ENCODE assay signal across 27 cellular contexts in the genomic region with DNA sequence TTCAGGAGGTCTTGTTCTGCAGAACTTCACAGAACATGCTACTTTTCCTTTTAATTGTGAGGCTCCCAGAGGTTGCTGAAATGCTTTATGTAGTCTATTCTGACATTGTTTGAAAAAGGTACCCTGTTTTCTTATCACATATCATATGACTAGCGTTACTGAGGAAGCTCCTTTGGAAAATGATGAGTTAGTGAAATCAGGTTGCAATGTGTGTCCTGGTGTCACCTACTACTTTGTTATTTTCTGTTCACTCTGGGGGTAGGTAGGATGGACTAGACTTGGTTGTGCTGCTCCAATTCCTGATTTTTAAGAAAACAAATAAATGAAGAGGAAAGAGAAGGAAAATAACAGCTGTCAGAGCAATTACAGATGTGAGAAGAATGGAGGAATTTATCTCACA.
DNase-seq lines count a peak whose midpoint lies in the region; ATAC-seq, FAIRE-seq and TF ChIP-seq lines count a peak whose summit lies in the region.
"Had no signal": no experiment of that assay in that cellular context is flagged by ENCODE, and none has a peak within 500 bp of the region (broad histone marks: within the 10 kb centered on the region; RNA-seq: fewer than 3 reads in every experiment).

No MANE protein-coding gene starts in this region.

- H4K20me1 ChIP-seq in HepG2 (ENCODE audit: insufficient read depth, low read length), result no peaks in the 10 kb centered on the region
- no peaks in the 10 kb centered on the region for H4K20me1 ChIP-seq in K562 (replicated peaks; ENCODE audit: control insufficient read depth, insufficient read depth, low read length)
- H4K20me1 ChIP-seq in hepatocyte (ENCODE audit: insufficient read depth, poor library complexity, severe bottlenecking), result no peaks in the 10 kb centered on the region
- H4K20me1 ChIP-seq: BLaER1 had no signal

- H3K9ac ChIP-seq in HepG2 (ENCODE audit: insufficient read depth, low read depth, low read length) (no peak overlapping the region), K562 (ENCODE audit: insufficient read depth in 1 of 2, low read depth in 2 of 2, low read length in 2 of 2) (no peak overlapping the region), parathyroid adenoma (no peak overlapping the region)
- H3K9ac ChIP-seq: BLaER1 had no signal

- no peaks in the 10 kb centered on the region for H3K9me3 ChIP-seq in HepG2 (ENCODE audit: low read length)
- no peaks in the 10 kb centered on the region for H3K9me3 ChIP-seq in right lobe of liver
- H3K9me3 ChIP-seq in K562 (replicated peaks; ENCODE audit: control insufficient read depth, insufficient read depth, low read depth, low read length), result no peaks in the 10 kb centered on the region
- no peaks in the 10 kb centered on the region for H3K9me3 ChIP-seq in hepatocyte (ENCODE audit: low read depth)
- no peaks in the 10 kb centered on the region for H3K9me3 ChIP-seq in parathyroid adenoma (ENCODE audit: control insufficient read depth, low read length)
- H3K9me3 ChIP-seq: BE2C, BLaER1 had no signal

- FAIRE-seq in HepG2 (lab: Jason Lieb, UNC) (no peak), K562 (lab: Jason Lieb, UNC) (no peak)
- FAIRE-seq: GM12878, GM12892, GM18507 had no signal

- CTCF ChIA-PET in HepG2 (lab: Yijun Ruan, JAX; ENCODE audit: low intra/inter-chr PET ratio, low total read pairs), result no interaction called here
- CTCF ChIA-PET in K562 (lab: Yijun Ruan, JAX; ENCODE audit: low intra/inter-chr PET ratio), result no interaction called here

- TF ChIP-seq CTCF in HepG2 (CRISPR knock-in tag; IDR thresholded peaks at IDR 0.05) (no peak), right lobe of liver (IDR thresholded peaks at IDR 0.05) (no peak), K562 (IDR thresholded peaks at IDR 0.05 in 2 of 3, conservative IDR thresholded peaks at IDR 0.05 in 1 of 3; ENCODE audit: insufficient read depth in 2 of 3, low read depth in 1 of 3, low read length in 3 of 3) (no peak), hepatocyte (IDR thresholded peaks at IDR 0.05; ENCODE audit: poor library complexity) (no peak), parathyroid adenoma (IDR thresholded peaks at IDR 0.05) (no peak)

- H3K36me3 ChIP-seq in HepG2 (replicated peaks in 1 of 2; ENCODE audit: control insufficient read depth in 1 of 2, insufficient read depth in 2 of 2, low read length in 2 of 2) (no peaks in the 10 kb centered on the region), right lobe of liver (no peaks in the 10 kb centered on the region), K562 (ENCODE audit: control insufficient read depth, insufficient read depth, low read length) (no peaks in the 10 kb centered on the region), hepatocyte (replicated peaks; ENCODE audit: insufficient read depth, low read depth) (no peaks in the 10 kb centered on the region), parathyroid adenoma (ENCODE audit: control insufficient read depth, insufficient read depth, low read length) (no peaks in the 10 kb centered on the region)
- H3K36me3 ChIP-seq: BE2C, BLaER1 had no signal

- no peak for DNase-seq in HepG2 (ENCODE audit: low spot score)
- DNase-seq in right lobe of liver, result no peak
- no peak for DNase-seq in K562 (ENCODE audit: extremely low read depth in 1 of 4, low spot score in 3 of 4)
- no peak for DNase-seq in hepatocyte (ENCODE audit: low spot score)
- no peak for DNase-seq in NCI-H2029 (lab: John Stamatoyannopoulos, UW)
- no peak for DNase-seq in activated CD8-positive, alpha-beta memory T cell treated with anti-CD3 and anti-CD28 coated beads, Interleukin-2, amount 50 U/mL, for 48 hours
- DNase-seq: ACHN; BE2C; C1 segment of cervical spinal cord; CD4-positive, alpha-beta memory T cell; CD4-positive, CD25-positive, alpha-beta regulatory T cell; CD8-positive, alpha-beta memory T cell; COR-L47; DMS 273 treated with DMSO at 0.1 percent for 48 hours; DMS153; DMS53; DMS79; DND-41; EL; GDM1 had no signal

- ATAC-seq in HepG2 (no peak), right lobe of liver (no peak), K562 (no peak), HG03439 (IDR thresholded peaks at IDR 0.05; ENCODE audit: unreplicated experiment) (no peak)
- ATAC-seq: GM12878 had no signal

- no peaks in the 10 kb centered on the region for H3K9me1 ChIP-seq in K562 (ENCODE audit: control insufficient read depth, insufficient read depth, low read length)

- H3K27ac ChIP-seq in HepG2 (ENCODE audit: extremely low read length, insufficient read depth, low read length) (no peak overlapping the region), right lobe of liver (no peak overlapping the region), K562 (ENCODE audit: extremely low read depth, low read depth, low read length) (no peak overlapping the region), hepatocyte (peak overlapping the region; percentile 75), parathyroid adenoma (no peak overlapping the region)
- H3K27ac ChIP-seq: 22Rv1, BLaER1 had no signal

- TF ChIP-seq RAD21 in HepG2 (CRISPR knock-in tag; IDR thresholded peaks at IDR 0.05) (no peak), K562 (CRISPR knock-in tag; conservative IDR thresholded peaks at IDR 0.05 in 1 of 2, IDR thresholded peaks at IDR 0.05 in 1 of 2) (no peak)

- 4% methylated on average over 1 of the region's 1 CpG for WGBS in HepG2 (ENCODE audit: low lambda C conversion rate)
- WGBS in right lobe of liver (ENCODE audit: insufficient coverage, low coverage, low lambda C conversion rate, missing lambda C conversion rate), result 64% methylated on average over 1 of the region's 1 CpG
- 0% methylated on average over 1 of the region's 1 CpG for WGBS in K562 (ENCODE audit: insufficient coverage, low coverage, missing lambda C conversion rate)
- 71% methylated on average over 1 of the region's 1 CpG for WGBS in hepatocyte (ENCODE audit: low lambda C conversion rate, missing lambda C conversion rate)

- H3K4me2 ChIP-seq in HepG2 (ENCODE audit: low read depth, low read length), result no peak overlapping the region
- H3K4me2 ChIP-seq in K562 (ENCODE audit: insufficient read depth, low read length), result no peak overlapping the region
- H3K4me2 ChIP-seq in hepatocyte, result no peak overlapping the region
- H3K4me2 ChIP-seq in parathyroid adenoma (ENCODE audit: low read length), result peak overlapping the region; percentile 18
- H3K4me2 ChIP-seq: BLaER1 had no signal

- H2AFZ ChIP-seq in HepG2 (ENCODE audit: low read length) (no peak overlapping the region), K562 (ENCODE audit: low read depth, low read length) (no peak overlapping the region), hepatocyte (no peak overlapping the region), parathyroid adenoma (no peak overlapping the region)

- no peaks in the 10 kb centered on the region for H3K9me2 ChIP-seq in hepatocyte (replicated peaks; ENCODE audit: insufficient read depth)

- BruUV-seq in HepG2 (replicated peaks; lab: Mats Ljungman, UMichigan) (no TSS peak), K562 (replicated peaks; lab: Mats Ljungman, UMichigan) (no TSS peak)

- POLR2A ChIA-PET in HepG2 (lab: Yijun Ruan, JAX) (interaction anchor here (1.0 kb wide), 1 partner anchor 43 kb away, joined by 3 read pairs; no protein-coding TSS in a partner anchor), K562 (lab: Yijun Ruan, JAX) (interaction anchor here (0.8 to 1.0 kb wide), 2 partner anchors 9 to 19 kb away, joined by 3 to 4 read pairs; no protein-coding TSS in a partner anchor)

- in situ Hi-C loops in HepG2 (cut with HindIII; ENCODE audit: extremely low pct_ligation_motif_present, low pct_unique_long_range_greater_than_20kb) (no loop called here), K562 (cut with MboI) (no loop called here)

- TF ChIP-seq EP300 in HepG2 (IDR thresholded peaks at IDR 0.05; ENCODE audit: low read depth in 2 of 2, low read length in 2 of 2) (no peak), HepG2 (CRISPR knock-in tag; IDR thresholded peaks at IDR 0.05; ENCODE audit: borderline replicate concordance) (no peak), K562 (IDR thresholded peaks at IDR 0.05; ENCODE audit: low read length) (no peak)

- intact Hi-C loops in HepG2 (cut with micrococcal nuclease; ENCODE audit: unreplicated experiment) (no loop called here), right lobe of liver (cut with DNase I) (no loop called here), K562 (cut with micrococcal nuclease) (no loop called here)

- H3K4me1 ChIP-seq in HepG2 (ENCODE audit: insufficient read depth, low read length), result no peaks in the 10 kb centered on the region; the same call in 1 of the 2 replicates
- H3K4me1 ChIP-seq in right lobe of liver, result peaks cover 0 to 7% (median 0%) of the 10 kb centered on the region in 4 donors
- H3K4me1 ChIP-seq in K562 (replicated peaks in 1 of 2; ENCODE audit: control insufficient read depth in 2 of 2, insufficient read depth in 2 of 2, low read length in 2 of 2), result no peaks in the 10 kb centered on the region
- peaks cover 9% of the 10 kb centered on the region for H3K4me1 ChIP-seq in hepatocyte (ENCODE audit: insufficient read depth)
- peaks cover 5% of the 10 kb centered on the region for H3K4me1 ChIP-seq in parathyroid adenoma
- H3K4me1 ChIP-seq: BE2C, BLaER1 had no signal

- H3K79me2 ChIP-seq in HepG2 (ENCODE audit: insufficient read depth, low read length) (no peaks in the 10 kb centered on the region), K562 (ENCODE audit: control insufficient read depth, insufficient read depth, low read length) (no peaks in the 10 kb centered on the region), hepatocyte (no peaks in the 10 kb centered on the region), parathyroid adenoma (no peaks in the 10 kb centered on the region)

- no peak overlapping the region for H3K4me3 ChIP-seq in HepG2 (replicated peaks in 1 of 3; ENCODE audit: insufficient read depth in 1 of 3, low read depth in 2 of 3, low read length in 3 of 3)
- H3K4me3 ChIP-seq in right lobe of liver, result no peak overlapping the region
- H3K4me3 ChIP-seq in K562, result no peak overlapping the region
- H3K4me3 ChIP-seq in hepatocyte, result no peak overlapping the region
- no peak overlapping the region for H3K4me3 ChIP-seq in parathyroid adenoma (ENCODE audit: low read depth, low read length)
- H3K4me3 ChIP-seq: BLaER1, GM12878 had no signal

- no peak for TF ChIP-seq POLR2A in HepG2 (IDR thresholded peaks at IDR 0.05; ENCODE audit: insufficient read depth in 1 of 2, low read depth in 2 of 2, low read length in 2 of 2)
- TF ChIP-seq POLR2A in right lobe of liver (IDR thresholded peaks at IDR 0.05), result no peak
- TF ChIP-seq POLR2A in K562 (conservative IDR thresholded peaks at IDR 0.05), result no peak

- H3K27me3 ChIP-seq in HepG2 (ENCODE audit: control insufficient read depth in 1 of 2, insufficient read depth in 2 of 2, low read length in 2 of 2), result no peaks in the 10 kb centered on the region
- no peaks in the 10 kb centered on the region for H3K27me3 ChIP-seq in right lobe of liver
- H3K27me3 ChIP-seq in K562 (ENCODE audit: control insufficient read depth in 2 of 2, insufficient read depth in 2 of 2, low read length in 2 of 2), result no peaks in the 10 kb centered on the region
- H3K27me3 ChIP-seq in hepatocyte, result no peaks in the 10 kb centered on the region
- H3K27me3 ChIP-seq in parathyroid adenoma (ENCODE audit: control insufficient read depth, insufficient read depth, low read length), result no peaks in the 10 kb centered on the region
- H3K27me3 ChIP-seq: BE2C, BLaER1 had no signal

TF ChIP-seq in HepG2, 621 proteins besides CTCF, POLR2A, EP300 and RAD21 (continues in another document):
- TF ChIP-seq MEF2D (CRISPR knock-in tag; IDR thresholded peaks at IDR 0.05), result no peak

TF ChIP-seq in K562, 482 proteins besides CTCF, POLR2A, EP300 and RAD21 (continues in another document):
- TF ChIP-seq PRMT5 (CRISPR knock-in tag; IDR thresholded peaks at IDR 0.05), result no peak
- TF ChIP-seq MAFG (tag; conservative IDR thresholded peaks at IDR 0.05), result peak; percentile 36
- peak; percentile 36 for TF ChIP-seq ZNF316 (IDR thresholded peaks at IDR 0.05)
